Comparison of ENCODE assay signal across 13 cellular contexts in genomic region chr4:64271601-64272081, GRCh38.
DNase-seq lines count a peak whose midpoint lies in the region; ATAC-seq, FAIRE-seq and TF ChIP-seq lines count a peak whose summit lies in the region.
"Had no signal": no experiment of that assay in that cellular context is flagged by ENCODE, and none has a peak within 500 bp of the region (broad histone marks: within the 10 kb centered on the region; RNA-seq: fewer than 3 reads in every experiment).

No MANE protein-coding gene starts in this region.

- no TSS peak for BruUV-seq in PC-9 (replicated peaks; lab: Mats Ljungman, UMichigan)

- TF ChIP-seq CTCF in PC-9 (conservative IDR thresholded peaks at IDR 0.05) (no peak), stomach (IDR thresholded peaks at IDR 0.05) (no peak)

- H3K79me2 ChIP-seq in PC-9 (ENCODE audit: low read depth): no peaks in the 10 kb centered on the region

- TF ChIP-seq EP300 in stomach (IDR thresholded peaks at IDR 0.05): no peak

- H3K27me3 ChIP-seq in PC-9 (ENCODE audit: insufficient read depth, low read depth) (no peaks in the 10 kb centered on the region), small intestine (ENCODE audit: control insufficient read depth in 2 of 2, insufficient read depth in 2 of 2, low read length in 2 of 2) (no peaks in the 10 kb centered on the region), stomach (no peaks in the 10 kb centered on the region)

- intact Hi-C loops in PC-9 (cut with micrococcal nuclease; ENCODE audit: unreplicated experiment) (no loop called here), stomach (cut with DNase I; ENCODE audit: low total_unique reads) (no loop called here)

- 58 to 78% (median 69%) methylated on average over 9 of the region's 9 CpGs for WGBS in small intestine, 3 donors
- WGBS in stomach, 5 donors: 77 to 87% (median 85%) methylated on average over 9 of the region's 9 CpGs

- H3K27ac ChIP-seq in PC-9 (no peak overlapping the region), small intestine (ENCODE audit: low read depth in 1 of 2, low read length in 1 of 2) (no peak overlapping the region), stomach (no peak overlapping the region)

- H3K4me3 ChIP-seq in PC-9 (peak overlapping the region; percentile 41; the same call in 1 of the 2 replicates), small intestine (ENCODE audit: low read depth in 1 of 2, low read length in 2 of 2) (no peak overlapping the region), stomach (no peak overlapping the region)

- DNase-seq in H54 (ENCODE audit: insufficient read length, low spot score) (peak; percentile 1), PC-9 (peak in 1 of 2 experiments; percentile 38), small intestine (peak; percentile 6), NCI-H748 treated with DMSO at 0.1 percent for 48 hours (lab: John Stamatoyannopoulos, UW) (no peak), stomach (no peak)
- no peak for DNase-seq in NK-92 treated with Interleukin-12 subunit alpha and Interleukin-12 subunit beta, amount 100 ng/mL, for 24 hours (lab: John Stamatoyannopoulos, UW)
- DNase-seq: activated CD4-positive, alpha-beta T cell treated with anti-CD3 and anti-CD28 coated beads, Interleukin-2, amount 50 U/mL, for 4 hours; activated naive CD4-positive, alpha-beta T cell; DMS79; islet precursor cell; NCI-H2171 treated with DMSO at 0.1 percent for 48 hours; stimulated activated CD4-positive, alpha-beta T cell treated with anti-CD3 and anti-CD28 coated beads, Interleukin-15, amount 100 ng/mL, for 24 hours had no signal

- peak; percentile 18 for ATAC-seq in esophagus mucosa

- POLR2A ChIA-PET in PC-9 (lab: Charles Lee; ENCODE audit: unreplicated experiment): interaction anchor here (0.7 kb wide), 1 partner anchor 1203 kb away, joined by 5 read pairs; no protein-coding TSS in a partner anchor

- TF ChIP-seq POLR2A in H54 (IDR thresholded peaks at IDR 0.05; ENCODE audit: low read depth, low read length) (no peak), stomach (IDR thresholded peaks at IDR 0.05) (no peak)

- no peaks in the 10 kb centered on the region for H3K36me3 ChIP-seq in PC-9 (ENCODE audit: low read depth)
- H3K36me3 ChIP-seq in small intestine (ENCODE audit: control insufficient read depth in 2 of 2, insufficient read depth in 2 of 2, low read length in 2 of 2): no peaks in the 10 kb centered on the region
- H3K36me3 ChIP-seq in stomach: no peaks in the 10 kb centered on the region

- no peaks in the 10 kb centered on the region for H3F3A ChIP-seq in PC-9 (ENCODE audit: insufficient read depth, low read depth)

- CTCF ChIA-PET in PC-9 (lab: Charles Lee): no interaction called here

- H3K9me3 ChIP-seq in PC-9 (ENCODE audit: insufficient read depth, low read depth) (no peaks in the 10 kb centered on the region), small intestine (ENCODE audit: control insufficient read depth, low read depth) (no peaks in the 10 kb centered on the region), stomach (no peaks in the 10 kb centered on the region)

- peak overlapping the region; percentile 67 for H3K4me2 ChIP-seq in PC-9

- H3K4me1 ChIP-seq in PC-9 (replicated peaks; ENCODE audit: insufficient read depth): no peaks in the 10 kb centered on the region
- no peaks in the 10 kb centered on the region for H3K4me1 ChIP-seq in small intestine (ENCODE audit: control insufficient read depth in 2 of 2, insufficient read depth in 1 of 2, low read depth in 1 of 2, low read length in 1 of 2)
- no peaks in the 10 kb centered on the region for H3K4me1 ChIP-seq in stomach

- no peaks in the 10 kb centered on the region for H3K9me2 ChIP-seq in PC-9 (ENCODE audit: insufficient read depth)

- FAIRE-seq in H54 (lab: Jason Lieb, UNC) (peak; percentile 27), small intestine (lab: Jason Lieb, UNC) (no peak)

- H4K20me1 ChIP-seq in PC-9 (ENCODE audit: insufficient read depth): no peaks in the 10 kb centered on the region

- H2AFZ ChIP-seq in PC-9: 0 out of 2 replicates have a peak overlapping the region, but pooled peaks have one; percentile 53

Comparison
In these comparisons a context has a peak if more than half of its experiments do, and no peak if none do; other contexts are left out.
1. DNase-seq: peak in H54 (single experiment) and small intestine (single experiment); none in NK-92 treated with Interleukin-12 subunit alpha and Interleukin-12 subunit beta, amount 100 ng/mL, for 24 hours (single experiment), NCI-H748 treated with DMSO at 0.1 percent for 48 hours (single experiment) and stomach (single experiment).